ENCODE assay signal across 1 cellular context in genomic region chr15:88834211-88834812, GRCh38.
TF ChIP-seq lines count a peak whose summit lies in the region.

No MANE protein-coding gene starts in this region.

TF ChIP-seq in IMR-90, 13 proteins besides CTCF, POLR2A, EP300 and RAD21 (continued from another document):
- TF ChIP-seq, protein P1, sequence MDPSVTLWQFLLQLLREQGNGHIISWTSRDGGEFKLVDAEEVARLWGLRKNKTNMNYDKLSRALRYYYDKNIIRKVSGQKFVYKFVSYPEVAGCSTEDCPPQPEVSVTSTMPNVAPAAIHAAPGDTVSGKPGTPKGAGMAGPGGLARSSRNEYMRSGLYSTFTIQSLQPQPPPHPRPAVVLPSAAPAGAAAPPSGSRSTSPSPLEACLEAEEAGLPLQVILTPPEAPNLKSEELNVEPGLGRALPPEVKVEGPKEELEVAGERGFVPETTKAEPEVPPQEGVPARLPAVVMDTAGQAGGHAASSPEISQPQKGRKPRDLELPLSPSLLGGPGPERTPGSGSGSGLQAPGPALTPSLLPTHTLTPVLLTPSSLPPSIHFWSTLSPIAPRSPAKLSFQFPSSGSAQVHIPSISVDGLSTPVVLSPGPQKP (IDR thresholded peaks at IDR 0.05; ENCODE audit: borderline replicate concordance, low read depth, low read length) = no peak
- no peak for TF ChIP-seq RFX5 (IDR thresholded peaks at IDR 0.05; ENCODE audit: low read depth, low read length)
- no peak for TF ChIP-seq MAZ (IDR thresholded peaks at IDR 0.05; ENCODE audit: borderline replicate concordance, low read depth, low read length)
- TF ChIP-seq MAFK (IDR thresholded peaks at IDR 0.05; ENCODE audit: low read depth, low read length) = no peak
- no peak for TF ChIP-seq RCOR1 (IDR thresholded peaks at IDR 0.05; ENCODE audit: insufficient replicate concordance, low read length)
- TF ChIP-seq FOS (IDR thresholded peaks at IDR 0.05; ENCODE audit: low read depth, low read length) = peak; percentile 36; the same call in 1 of the 2 replicates
